Comparison of ENCODE assay signal across 9 cellular contexts in genomic region chr22:30305906-30306628, GRCh38. TPM values are rescaled to one million over a fixed set of nuclear protein-coding genes. Genes with fewer than 3 reads are reported as not detected.
DNase-seq lines count a peak whose midpoint lies in the region; TF ChIP-seq lines count a peak whose summit lies in the region.
"Had no signal": no experiment of that assay in that cellular context is flagged by ENCODE, and none has a peak within 500 bp of the region (broad histone marks: within the 10 kb centered on the region; RNA-seq: fewer than 3 reads in every experiment).

No MANE protein-coding gene starts in this region.

- H3K4me2 ChIP-seq in OCI-LY7 (ENCODE audit: low read length), result peak overlapping the region; percentile 81

- intact Hi-C loops in OCI-LY7 (cut with micrococcal nuclease; ENCODE audit: unreplicated experiment), result loop anchor here (1.0 to 5.0 kb wide), 4 partner anchors 18 to 934 kb away; no protein-coding TSS in a partner anchor
- intact Hi-C loops in dendritic cell treated with granulocyte-macrophage colony-stimulating factor and Interleukin-4, amounts not matched to agents 40 ng/mL and 50 ng/mL, for 4 days (cut with micrococcal nuclease), result loop anchor here (1.0 to 2.0 kb wide), 2 partner anchors 19 to 49 kb away; no protein-coding TSS in a partner anchor
- intact Hi-C loops in prostate gland (cut with DNase I), result no loop called here

- WGBS in prostate gland, result 41% methylated on average over 3 of the region's 3 CpGs

- peak overlapping the region; percentile 52 for H3K4me3 Mint-ChIP-seq in dendritic cell treated with granulocyte-macrophage colony-stimulating factor and Interleukin-4, amounts not matched to agents 40 ng/mL and 50 ng/mL, for 4 days

- peaks cover 100% of the 10 kb centered on the region for H3K4me1 ChIP-seq in OCI-LY7 (ENCODE audit: insufficient read depth, low read length, poor library complexity, severe bottlenecking)
- H3K4me1 ChIP-seq in prostate gland (replicated peaks), result peaks cover 92% of the 10 kb centered on the region

- H2AFZ ChIP-seq in OCI-LY7 (ENCODE audit: low read length), result peak overlapping the region; percentile 24; the same call in 1 of the 2 replicates

- H3K36me3 ChIP-seq in OCI-LY7 (ENCODE audit: insufficient read depth, low read length) (peaks cover 9% of the 10 kb centered on the region; the same call in 1 of the 2 replicates), prostate gland (peaks cover 0 to 1% of the 10 kb centered on the region in 2 donors)

- TSS peak; percentile 90 for BruUV-seq in OCI-LY7 (replicated peaks; lab: Mats Ljungman, UMichigan)

- H3K36me3 Mint-ChIP-seq in dendritic cell treated with granulocyte-macrophage colony-stimulating factor and Interleukin-4, amounts not matched to agents 40 ng/mL and 50 ng/mL, for 4 days (ENCODE audit: low read depth), result peaks cover 50% of the 10 kb centered on the region

- no peak for TF ChIP-seq CTCF in OCI-LY7 (conservative IDR thresholded peaks at IDR 0.05; ENCODE audit: low read length)
- TF ChIP-seq CTCF in prostate gland (IDR thresholded peaks at IDR 0.05), result no peak

- DNase-seq in GF-D8 (lab: John Stamatoyannopoulos, UW) (peak; percentile 74), OCI-LY7 (ENCODE audit: low spot score) (peak; percentile 70), prostate gland (ENCODE audit: low spot score) (no peak), COLO829 (ENCODE audit: low spot score) (no peak), RPMI8226 (no peak), HT-29 (ENCODE audit: low spot score) (no peak), NCI-H146 (lab: John Stamatoyannopoulos, UW) (no peak)
- DNase-seq: NCI-H2081 treated with DMSO at 0.1 percent for 48 hours had no signal

- CTCF ChIA-PET in OCI-LY7 (lab: Charles Lee; ENCODE audit: unreplicated experiment), result interaction anchor here (2.3 kb wide), 1 partner anchor 18 kb away, joined by 9 read pairs; the partner anchor contains the start of gene CASTOR1

- H3K79me2 ChIP-seq in OCI-LY7 (ENCODE audit: insufficient read depth, low read depth, low read length), result peaks cover 5% of the 10 kb centered on the region; the same call in 1 of the 2 replicates

- POLR2A ChIA-PET in OCI-LY7 (lab: Charles Lee), result interaction anchor here (1.2 to 3.0 kb wide), 3 partner anchors 17 to 119 kb away, joined by 3 to 14 read pairs (median 7); partner anchors contain the start of genes MTFP1 and TBC1D10A

- peaks cover 100% of the 10 kb centered on the region for H3K4me1 Mint-ChIP-seq in dendritic cell treated with granulocyte-macrophage colony-stimulating factor and Interleukin-4, amounts not matched to agents 40 ng/mL and 50 ng/mL, for 4 days (ENCODE audit: low read depth)

- H3K9me3 Mint-ChIP-seq in dendritic cell treated with granulocyte-macrophage colony-stimulating factor and Interleukin-4, amounts not matched to agents 40 ng/mL and 50 ng/mL, for 4 days, result no peaks in the 10 kb centered on the region

- TF ChIP-seq POLR2A in prostate gland (IDR thresholded peaks at IDR 0.05), result no peak

- H3K9me2 ChIP-seq in OCI-LY7 (ENCODE audit: insufficient read depth, low read length), result no peaks in the 10 kb centered on the region

- H3K4me3 ChIP-seq in OCI-LY7 (ENCODE audit: low read depth, low read length, poor library complexity, severe bottlenecking) (peak overlapping the region; percentile 61), prostate gland (no peak overlapping the region)

- H3K9me3 ChIP-seq in OCI-LY7 (ENCODE audit: low read length) (no peaks in the 10 kb centered on the region), prostate gland (no peaks in the 10 kb centered on the region)

- peak overlapping the region; percentile 85 for H3K27ac Mint-ChIP-seq in dendritic cell treated with granulocyte-macrophage colony-stimulating factor and Interleukin-4, amounts not matched to agents 40 ng/mL and 50 ng/mL, for 4 days

- no peaks in the 10 kb centered on the region for H3K27me3 ChIP-seq in prostate gland (replicated peaks; ENCODE audit: insufficient read depth)

- H3K27ac ChIP-seq in OCI-LY7 (ENCODE audit: low read depth, low read length, poor library complexity, severe bottlenecking), result peak overlapping the region; percentile 94
- peak overlapping the region; percentile 91 for H3K27ac ChIP-seq in prostate gland

- no peaks in the 10 kb centered on the region for H4K20me1 ChIP-seq in OCI-LY7 (ENCODE audit: insufficient read depth, low read length)

- H3K27me3 Mint-ChIP-seq in dendritic cell treated with granulocyte-macrophage colony-stimulating factor and Interleukin-4, amounts not matched to agents 40 ng/mL and 50 ng/mL, for 4 days, result no peaks in the 10 kb centered on the region

RNA-seq across cellular contexts. Expression of gene CASTOR1, which starts 16.8 kb away (rescaled TPM):
- total RNA-seq in OCI-LY7 (2014; rRNA removed; shearing (Covaris generic)), result 3.5 and 9.1 TPM in 2 replicates
- total RNA-seq in OCI-LY7 (2022), result 4.3 and 4.5 TPM in 2 replicates
- total RNA-seq in prostate gland, result 10 to 100 TPM; 27.2 to 33.2 TPM
- 1.5 and 2.0 TPM in 2 replicates for total RNA-seq in HT-29 (2014; rRNA removed; shearing (Covaris generic))

RNA-seq across cellular contexts. Expression of gene TBC1D10A, which starts 20.7 kb away (rescaled TPM):
- 15.1 and 15.9 TPM in 2 replicates for total RNA-seq in OCI-LY7 (2014; rRNA removed; shearing (Covaris generic))
- total RNA-seq in OCI-LY7 (2022) (16.2 and 22.5 TPM in 2 replicates), prostate gland (10 to 100 TPM; 46.1 to 51.2 TPM)
- 17.2 and 17.4 TPM in 2 replicates for total RNA-seq in HT-29 (2014; rRNA removed; shearing (Covaris generic))

RNA-seq across cellular contexts. Expression of gene OSM, which starts 39.4 kb away (rescaled TPM):
- total RNA-seq in OCI-LY7 (2014; rRNA removed; shearing (Covaris generic)), result 0.18 TPM in 1 of 2 replicates, not detected in the other
- total RNA-seq in OCI-LY7 (2022) (0.79 and 0.91 TPM in 2 replicates), prostate gland (1 to 10 TPM in 1 of 2 donors, not detected in 1; 2.5 TPM)
- not detected in 2 replicates for total RNA-seq in HT-29 (2014; rRNA removed; shearing (Covaris generic))

RNA-seq across cellular contexts. Expression of gene SF3A1, which starts 50.6 kb away (rescaled TPM):
- 44.9 and 71.8 TPM in 2 replicates for total RNA-seq in OCI-LY7 (2014; rRNA removed; shearing (Covaris generic))
- total RNA-seq in OCI-LY7 (2022), result 199 and 200 TPM in 2 replicates
- total RNA-seq in prostate gland, result 100 to 1,000 TPM; 108 to 134 TPM
- 42.3 and 50.8 TPM in 2 replicates for total RNA-seq in HT-29 (2014; rRNA removed; shearing (Covaris generic))

RNA-seq across cellular contexts. Expression of gene CCDC157, which starts 50.7 kb away (rescaled TPM):
- total RNA-seq in OCI-LY7 (2014; rRNA removed; shearing (Covaris generic)), result 3.4 and 4.7 TPM in 2 replicates
- total RNA-seq in OCI-LY7 (2022), result 3.1 and 3.3 TPM in 2 replicates
- 10 to 100 TPM in 1 of 2 donors, 1 to 10 TPM in 1; 3.5 to 28.6 TPM for total RNA-seq in prostate gland
- 3.6 and 5.5 TPM in 2 replicates for total RNA-seq in HT-29 (2014; rRNA removed; shearing (Covaris generic))

Comparison
In these comparisons a context has a peak if more than half of its experiments do, and no peak if none do; other contexts are left out.
1. DNase-seq: peak in GF-D8 (single experiment) and OCI-LY7 (single experiment); none in prostate gland (single experiment), COLO829 (single experiment), RPMI8226 (single experiment), HT-29 (single experiment) and NCI-H146 (single experiment).